Comparison of ENCODE assay signal across 23 cellular contexts in genomic region chr5:155106221-155106620, GRCh38.
"Had no signal": no experiment of that assay in that cellular context is flagged by ENCODE, and none has a peak within 500 bp of the region (broad histone marks: within the 10 kb centered on the region; RNA-seq: fewer than 3 reads in every experiment).

No MANE protein-coding gene starts in this region.

- DNase-seq: effector memory CD8-positive, alpha-beta T cell; erythroblast; foreskin melanocyte; heart right ventricle; hypothalamus; kidney glomerular epithelial cell; mammary epithelial cell; mucosa of descending colon; natural killer cell; nucleus accumbens; ovary; right cardiac atrium; small intestine; stimulated activated CD4-positive, alpha-beta T cell treated with anti-CD3 and anti-CD28 coated beads, Interleukin-4, amount 100 ng/mL, for 1 hour; stimulated activated CD8-positive, alpha-beta memory T cell treated with anti-CD3 and anti-CD28 coated beads, Interleukin-4, amount 100 ng/mL, for 48 hours; stimulated activated naive CD8-positive, alpha-beta T cell treated with anti-CD3 and anti-CD28 coated beads, Interleukin-15, Interleukin-2, amounts not matched to agents 100 U/mL and 50 U/mL, for 24 hours; thyroid gland; upper lobe of right lung had no signal

- H3K4me3 ChIP-seq: heart right ventricle, mucosa of descending colon, neural progenitor cell, ovary, suprapubic skin, thyroid gland, upper lobe of right lung, vagina had no signal

- H3K9me3 Mint-ChIP-seq: effector memory CD8-positive, alpha-beta T cell; natural killer cell; neural progenitor cell; stimulated activated effector memory CD8-positive, alpha-beta T cell treated with anti-CD3 and anti-CD28 coated beads, Interleukin-12 subunit alpha, Interleukin-12 subunit beta, amount 100 ng/mL, for 72 hours had no signal

- ATAC-seq: effector memory CD8-positive, alpha-beta T cell; heart right ventricle; left lobe of liver; mucosa of descending colon; natural killer cell; right cardiac atrium; stimulated activated effector memory CD8-positive, alpha-beta T cell treated with anti-CD3 and anti-CD28 coated beads, Interleukin-12 subunit alpha, Interleukin-12 subunit beta, amount 100 ng/mL, for 72 hours; stimulated activated naive CD8-positive, alpha-beta T cell treated with anti-CD3 and anti-CD28 coated beads, Interleukin-15, Interleukin-2, amounts not matched to agents 100 U/mL and 50 U/mL, for 24 hours; upper lobe of right lung had no signal

- H3K27ac Mint-ChIP-seq: effector memory CD8-positive, alpha-beta T cell; natural killer cell; neural progenitor cell; stimulated activated effector memory CD8-positive, alpha-beta T cell treated with anti-CD3 and anti-CD28 coated beads, Interleukin-12 subunit alpha, Interleukin-12 subunit beta, amount 100 ng/mL, for 72 hours had no signal

- H3K4me1 Mint-ChIP-seq: natural killer cell; neural progenitor cell; stimulated activated effector memory CD8-positive, alpha-beta T cell treated with anti-CD3 and anti-CD28 coated beads, Interleukin-12 subunit alpha, Interleukin-12 subunit beta, amount 100 ng/mL, for 72 hours had no signal

- H3K4me3 Mint-ChIP-seq: effector memory CD8-positive, alpha-beta T cell; natural killer cell; neural progenitor cell; stimulated activated effector memory CD8-positive, alpha-beta T cell treated with anti-CD3 and anti-CD28 coated beads, Interleukin-12 subunit alpha, Interleukin-12 subunit beta, amount 100 ng/mL, for 72 hours had no signal

- H3K36me3 Mint-ChIP-seq: natural killer cell; neural progenitor cell; stimulated activated effector memory CD8-positive, alpha-beta T cell treated with anti-CD3 and anti-CD28 coated beads, Interleukin-12 subunit alpha, Interleukin-12 subunit beta, amount 100 ng/mL, for 72 hours had no signal
